In the genomic region with DNA sequence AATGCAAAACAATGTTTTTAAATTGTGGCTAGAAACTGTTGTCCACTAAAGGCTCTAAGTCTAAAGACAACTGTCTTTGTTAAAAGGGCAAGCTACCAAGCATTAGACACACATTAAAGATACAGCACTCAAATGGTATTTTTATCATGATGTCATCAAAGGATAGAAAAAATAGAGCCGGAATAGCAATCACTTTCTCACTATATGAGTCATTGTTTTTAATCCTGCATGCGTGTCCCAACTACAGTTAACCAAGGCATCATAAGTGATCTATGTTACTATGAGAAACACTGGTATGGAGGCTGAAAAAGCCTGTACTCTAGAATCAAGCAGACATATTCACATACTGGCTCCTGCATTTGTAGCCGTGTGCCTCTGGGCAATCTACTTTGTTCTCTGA, we compare ENCODE assay signal across 8 cellular contexts. TPM values are rescaled to one million over a fixed set of nuclear protein-coding genes. Genes with fewer than 3 reads are reported as not detected.
DNase-seq lines count a peak whose midpoint lies in the region; ATAC-seq and TF ChIP-seq lines count a peak whose summit lies in the region.

No MANE protein-coding gene starts in this region.

- H3K27ac Mint-ChIP-seq in activated naive CD8-positive, alpha-beta T cell: peak overlapping the region; percentile 59
- no peak overlapping the region for H3K27ac Mint-ChIP-seq in activated naive CD8-positive, alpha-beta T cell treated with anti-CD3 and anti-CD28 coated beads for 36 hours
- H3K27ac Mint-ChIP-seq in WTC11 (peak overlapping the region; percentile 15; the same call in 1 of the 2 replicates), Caco-2 (ENCODE audit: unreplicated experiment) (no peak overlapping the region)
- no peak overlapping the region for H3K27ac Mint-ChIP-seq in activated T-cell treated with anti-CD3 and anti-CD28 coated beads, Interleukin-2, amount 50 U/mL, for 72 hours

- H3K9me3 ChIP-seq in transverse colon: no peaks in the 10 kb centered on the region
- H3K9me3 ChIP-seq in Caco-2: no peaks in the 10 kb centered on the region

- peaks cover 17 to 48% (median 29%) of the 10 kb centered on the region in 4 donors for H3K4me1 ChIP-seq in transverse colon
- peaks cover 8% of the 10 kb centered on the region; the same call in 1 of the 2 replicates for H3K4me1 ChIP-seq in Caco-2

- in situ Hi-C loops in transverse colon (cut with MboI; ENCODE audit: low pct_ligation_motif_present in 1 of 4, low pct_unique_long_range_greater_than_20kb in 1 of 4, low sequenced_read_pairs in 3 of 4): loop anchor here in 2 of 4 donors (25.0 kb wide), 2 partner anchors 276 to 1024 kb away; a partner anchor contains a TSS

- WGBS in transverse colon (ENCODE audit: low coverage in 1 of 2), 2 donors: 48 to 63% methylated on average over 3 of the region's 3 CpGs

- no peaks in the 10 kb centered on the region for H3K27me3 ChIP-seq in transverse colon
- H3K27me3 ChIP-seq in Caco-2 (replicated peaks; ENCODE audit: control insufficient read depth, insufficient read depth, low read length): no peaks in the 10 kb centered on the region

- peak overlapping the region; percentile 92 for H3K4me3 Mint-ChIP-seq in activated naive CD8-positive, alpha-beta T cell
- no peak overlapping the region for H3K4me3 Mint-ChIP-seq in activated naive CD8-positive, alpha-beta T cell treated with anti-CD3 and anti-CD28 coated beads for 36 hours
- H3K4me3 Mint-ChIP-seq in WTC11 (peak overlapping the region; percentile 97), Caco-2 (ENCODE audit: unreplicated experiment) (no peak overlapping the region)
- peak overlapping the region in 1 of 2 donors; percentile 27 for H3K4me3 Mint-ChIP-seq in activated T-cell treated with anti-CD3 and anti-CD28 coated beads, Interleukin-2, amount 50 U/mL, for 72 hours

- no peak for ATAC-seq in WTC11
- no peak for ATAC-seq in activated T-cell treated with anti-CD3 and anti-CD28 coated beads, Interleukin-2, amount 50 U/mL, for 72 hours (replicated peaks in 1 of 2)

- H3K4me3 ChIP-seq in transverse colon: no peak overlapping the region
- no peak overlapping the region for H3K4me3 ChIP-seq in Caco-2 (ENCODE audit: low read depth, low read length)

- DNase-seq in activated naive CD8-positive, alpha-beta T cell treated with anti-CD3 and anti-CD28 coated beads for 36 hours: no peak
- DNase-seq in WTC11 (ENCODE audit: low spot score): no peak
- peak; percentile 58 for DNase-seq in inferior parietal cortex (ENCODE audit: extremely low spot score)
- DNase-seq in transverse colon: no peak
- DNase-seq in SHP77 (lab: John Stamatoyannopoulos, UW): no peak
- DNase-seq in activated T-cell treated with anti-CD3 and anti-CD28 coated beads, Interleukin-2, amount 50 U/mL, for 72 hours: no peak
- no peak for DNase-seq in Caco-2

- CTCF ChIA-PET in WTC11 (lab: Charles Lee): no interaction called here
- CTCF ChIA-PET in Caco-2 (lab: Charles Lee): no interaction called here

- TF ChIP-seq CTCF in WTC11 (IDR thresholded peaks at IDR 0.05): no peak
- no peak for TF ChIP-seq CTCF in transverse colon (IDR thresholded peaks at IDR 0.05)
- TF ChIP-seq CTCF in Caco-2 (IDR thresholded peaks at IDR 0.05; ENCODE audit: insufficient read depth in 1 of 2, low read depth in 1 of 2, low read length in 1 of 2, severe bottlenecking in 1 of 2, unreplicated experiment in 1 of 2): no peak

- BruUV-seq in Caco-2 (replicated peaks; lab: Mats Ljungman, UMichigan): no TSS peak

- TF ChIP-seq EP300 in transverse colon (IDR thresholded peaks at IDR 0.05; ENCODE audit: low read depth): no peak

- no peaks in the 10 kb centered on the region for H3K27me3 Mint-ChIP-seq in activated naive CD8-positive, alpha-beta T cell
- no peaks in the 10 kb centered on the region for H3K27me3 Mint-ChIP-seq in activated naive CD8-positive, alpha-beta T cell treated with anti-CD3 and anti-CD28 coated beads for 36 hours
- H3K27me3 Mint-ChIP-seq in WTC11 (ENCODE audit: low read depth): no peaks in the 10 kb centered on the region
- H3K27me3 Mint-ChIP-seq in activated T-cell treated with anti-CD3 and anti-CD28 coated beads, Interleukin-2, amount 50 U/mL, for 72 hours (ENCODE audit: low read depth): no peaks in the 10 kb centered on the region
- H3K27me3 Mint-ChIP-seq in Caco-2 (ENCODE audit: insufficient read depth, unreplicated experiment): no peaks in the 10 kb centered on the region

- intact Hi-C loops in transverse colon (cut with DNase I; ENCODE audit: low total_unique reads) (no loop called here), Caco-2 (cut with micrococcal nuclease; ENCODE audit: unreplicated experiment) (loop anchor here (2.0 to 10.0 kb wide), 4 partner anchors 277 to 1029 kb away; a partner anchor contains a TSS)

- POLR2A ChIA-PET in WTC11 (lab: Charles Lee) (no interaction called here), Caco-2 (lab: Charles Lee) (no interaction called here)

- peaks cover 9% of the 10 kb centered on the region for H3K36me3 Mint-ChIP-seq in activated naive CD8-positive, alpha-beta T cell
- peaks cover 16% of the 10 kb centered on the region for H3K36me3 Mint-ChIP-seq in activated naive CD8-positive, alpha-beta T cell treated with anti-CD3 and anti-CD28 coated beads for 36 hours
- H3K36me3 Mint-ChIP-seq in WTC11 (peaks cover 9% of the 10 kb centered on the region), Caco-2 (ENCODE audit: insufficient read depth, unreplicated experiment) (peaks cover 16% of the 10 kb centered on the region)
- H3K36me3 Mint-ChIP-seq in activated T-cell treated with anti-CD3 and anti-CD28 coated beads, Interleukin-2, amount 50 U/mL, for 72 hours (ENCODE audit: insufficient read depth in 2 of 2): peaks cover 13% of the 10 kb centered on the region in 2 donors

- H3K36me3 ChIP-seq in transverse colon (no peaks in the 10 kb centered on the region), Caco-2 (ENCODE audit: control insufficient read depth, insufficient read depth, low read length) (no peaks in the 10 kb centered on the region)

- H3K4me1 Mint-ChIP-seq in activated naive CD8-positive, alpha-beta T cell (ENCODE audit: low read depth): peaks cover 39% of the 10 kb centered on the region
- peaks cover 23% of the 10 kb centered on the region for H3K4me1 Mint-ChIP-seq in activated naive CD8-positive, alpha-beta T cell treated with anti-CD3 and anti-CD28 coated beads for 36 hours
- H3K4me1 Mint-ChIP-seq in WTC11: peaks cover 34% of the 10 kb centered on the region
- H3K4me1 Mint-ChIP-seq in activated T-cell treated with anti-CD3 and anti-CD28 coated beads, Interleukin-2, amount 50 U/mL, for 72 hours (ENCODE audit: low read depth): peaks cover 32% of the 10 kb centered on the region
- peaks cover 4% of the 10 kb centered on the region for H3K4me1 Mint-ChIP-seq in Caco-2 (ENCODE audit: low read depth, unreplicated experiment)

- peaks cover 14% of the 10 kb centered on the region for H3K9me3 Mint-ChIP-seq in activated naive CD8-positive, alpha-beta T cell (ENCODE audit: low read depth)
- peaks cover 15% of the 10 kb centered on the region for H3K9me3 Mint-ChIP-seq in activated naive CD8-positive, alpha-beta T cell treated with anti-CD3 and anti-CD28 coated beads for 36 hours
- H3K9me3 Mint-ChIP-seq in WTC11: peaks cover 21% of the 10 kb centered on the region
- peaks cover 10 to 12% of the 10 kb centered on the region in 2 donors for H3K9me3 Mint-ChIP-seq in activated T-cell treated with anti-CD3 and anti-CD28 coated beads, Interleukin-2, amount 50 U/mL, for 72 hours
- H3K9me3 Mint-ChIP-seq in Caco-2 (ENCODE audit: unreplicated experiment): no peaks in the 10 kb centered on the region

- no peak for TF ChIP-seq POLR2A in transverse colon (IDR thresholded peaks at IDR 0.05)

- peak overlapping the region; percentile 95 to 99 (median 98) for H3K27ac ChIP-seq in transverse colon

TF ChIP-seq in WTC11, 78 proteins besides CTCF, POLR2A, EP300 and RAD21 (continues in another document):
- TF ChIP-seq, protein P1, sequence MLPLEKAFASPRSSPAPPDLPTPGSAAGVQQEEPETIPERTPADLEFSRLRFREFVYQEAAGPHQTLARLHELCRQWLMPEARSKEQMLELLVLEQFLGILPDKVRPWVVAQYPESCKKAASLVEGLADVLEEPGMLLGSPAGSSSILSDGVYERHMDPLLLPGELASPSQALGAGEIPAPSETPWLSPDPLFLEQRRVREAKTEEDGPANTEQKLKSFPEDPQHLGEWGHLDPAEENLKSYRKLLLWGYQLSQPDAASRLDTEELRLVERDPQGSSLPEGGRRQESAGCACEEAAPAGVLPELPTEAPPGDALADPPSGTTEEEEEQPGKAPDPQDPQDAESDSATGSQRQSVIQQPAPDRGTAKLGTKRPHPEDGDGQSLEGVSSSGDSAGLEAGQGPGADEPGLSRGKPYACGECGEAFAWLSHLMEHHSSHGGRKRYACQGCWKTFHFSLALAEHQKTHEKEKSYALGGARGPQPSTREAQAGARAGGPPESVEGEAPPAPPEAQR (CRISPR knock-in tag; IDR thresholded peaks at IDR 0.05): no peak
- no peak for TF ChIP-seq ESRRA (CRISPR knock-in tag; IDR thresholded peaks at IDR 0.05; ENCODE audit: borderline replicate concordance)
- no peak for TF ChIP-seq FOXJ3 (CRISPR knock-in tag; IDR thresholded peaks at IDR 0.05; ENCODE audit: borderline replicate concordance)
- TF ChIP-seq ZNF232 (CRISPR knock-in tag; IDR thresholded peaks at IDR 0.05): no peak
- TF ChIP-seq, protein P2, sequence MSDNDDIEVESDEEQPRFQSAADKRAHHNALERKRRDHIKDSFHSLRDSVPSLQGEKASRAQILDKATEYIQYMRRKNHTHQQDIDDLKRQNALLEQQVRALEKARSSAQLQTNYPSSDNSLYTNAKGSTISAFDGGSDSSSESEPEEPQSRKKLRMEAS (CRISPR knock-in tag; IDR thresholded peaks at IDR 0.05): no peak
- TF ChIP-seq GABPB1 (CRISPR knock-in tag; IDR thresholded peaks at IDR 0.05): no peak
- TF ChIP-seq ZNF317 (CRISPR knock-in tag; IDR thresholded peaks at IDR 0.05; ENCODE audit: borderline replicate concordance, low read depth): no peak
- no peak for TF ChIP-seq ZNF423 (CRISPR knock-in tag; IDR thresholded peaks at IDR 0.05)
- TF ChIP-seq CREM (CRISPR knock-in tag; IDR thresholded peaks at IDR 0.05): no peak
- TF ChIP-seq, protein P3, sequence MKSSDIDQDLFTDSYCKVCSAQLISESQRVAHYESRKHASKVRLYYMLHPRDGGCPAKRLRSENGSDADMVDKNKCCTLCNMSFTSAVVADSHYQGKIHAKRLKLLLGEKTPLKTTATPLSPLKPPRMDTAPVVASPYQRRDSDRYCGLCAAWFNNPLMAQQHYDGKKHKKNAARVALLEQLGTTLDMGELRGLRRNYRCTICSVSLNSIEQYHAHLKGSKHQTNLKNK (CRISPR knock-in tag; IDR thresholded peaks at IDR 0.05): no peak

RNA-seq across cellular contexts. Expression of a gene that starts 1.9 kb away (rescaled TPM):
- total RNA-seq in activated naive CD8-positive, alpha-beta T cell treated with anti-CD3 and anti-CD28 coated beads for 36 hours: 10 to 100 TPM; 55.4 to 55.6 TPM
- total RNA-seq in WTC11 (2021) (46.8 to 51.5 TPM (median 48.7 TPM) in 3 replicates), transverse colon (10 to 100 TPM; 62.5 to 93.8 (median 78.2) TPM), Caco-2 (2022) (34.2 and 34.7 TPM in 2 replicates)
- 10 to 100 TPM; 62.5 to 66.2 TPM for total RNA-seq in activated T-cell treated with anti-CD3 and anti-CD28 coated beads, Interleukin-2, amount 50 U/mL, for 72 hours

Comparison
In these comparisons a context has a peak if more than half of its experiments do, and no peak if none do; other contexts are left out.
1. H3K27ac Mint-ChIP-seq: peak in activated naive CD8-positive, alpha-beta T cell (single experiment) and WTC11 (single experiment); none in activated naive CD8-positive, alpha-beta T cell treated with anti-CD3 and anti-CD28 coated beads for 36 hours (single experiment), activated T-cell treated with anti-CD3 and anti-CD28 coated beads, Interleukin-2, amount 50 U/mL, for 72 hours (single experiment) and Caco-2 (single experiment).
2. H3K4me3 Mint-ChIP-seq: peak in activated naive CD8-positive, alpha-beta T cell (single experiment) and WTC11 (single experiment); none in activated naive CD8-positive, alpha-beta T cell treated with anti-CD3 and anti-CD28 coated beads for 36 hours (single experiment) and Caco-2 (single experiment).